Comparison of ENCODE assay signal across 9 cellular contexts in genomic region chr11:106399075-106399500, GRCh38.
DNase-seq lines count a peak whose midpoint lies in the region; ATAC-seq and FAIRE-seq lines count a peak whose summit lies in the region.
"Had no signal": no experiment of that assay in that cellular context is flagged by ENCODE, and none has a peak within 500 bp of the region (broad histone marks: within the 10 kb centered on the region; RNA-seq: fewer than 3 reads in every experiment).

No MANE protein-coding gene starts in this region.

- intact Hi-C loops in posterior vena cava (cut with DNase I): no loop called here

- FAIRE-seq in RCC 7860 (lab: Jason Lieb, UNC): peak; percentile 97
- FAIRE-seq: colon had no signal

- DNase-seq in Daoy (ENCODE audit: low read depth) (peak; percentile 93), RCC 7860 (ENCODE audit: low spot score) (peak; percentile 97), fibroblast of peridontal ligament (ENCODE audit: extremely low read depth) (peak; percentile 100), posterior vena cava (ENCODE audit: low spot score) (peak; percentile 94)
- no peak for DNase-seq in stimulated activated CD4-positive, alpha-beta T cell treated with anti-CD3 and anti-CD28 coated beads, Interleukin-4, amount 100 ng/mL, for 24 hours

- ATAC-seq in GM19328 (IDR thresholded peaks at IDR 0.05; ENCODE audit: unreplicated experiment): no peak
- ATAC-seq in HG02763 (IDR thresholded peaks at IDR 0.05; ENCODE audit: unreplicated experiment): no peak
- no peak for ATAC-seq in HG03354 (IDR thresholded peaks at IDR 0.05; ENCODE audit: poor library complexity, severe bottlenecking, unreplicated experiment)
